8 cellular contexts compared by ENCODE assay signal in the genomic region with DNA sequence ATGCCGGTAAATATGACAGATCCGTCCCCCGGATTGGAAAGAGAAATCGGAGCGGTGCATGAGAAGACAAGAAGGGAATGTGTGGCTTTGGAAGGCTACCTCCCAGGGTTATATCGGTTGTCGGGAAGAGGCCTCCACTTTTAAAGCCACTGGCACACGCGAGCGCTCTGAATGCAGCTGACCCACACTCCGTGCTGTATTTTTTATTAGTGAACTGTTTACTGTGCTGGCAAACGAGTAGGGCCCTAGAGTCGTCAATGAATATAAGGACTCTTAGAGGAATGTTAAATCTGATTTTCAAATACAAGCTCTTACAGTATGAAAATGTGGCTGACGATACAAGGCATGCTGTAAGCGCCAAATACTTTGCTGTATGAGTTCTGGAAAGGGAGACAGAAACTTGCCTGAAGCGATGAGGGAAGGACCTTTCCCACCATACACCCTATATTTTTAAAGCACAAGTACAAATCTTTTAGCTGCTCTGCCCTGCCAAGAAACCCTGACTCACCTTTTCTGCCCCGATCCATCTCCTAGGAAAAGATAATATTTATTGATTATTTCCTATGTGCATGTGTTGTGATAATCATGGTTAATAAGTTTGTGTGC. TPM values are rescaled to one million over a fixed set of nuclear protein-coding genes. Genes with fewer than 3 reads are reported as not detected.
DNase-seq lines count a peak whose midpoint lies in the region; ATAC-seq and TF ChIP-seq lines count a peak whose summit lies in the region.

No MANE protein-coding gene starts in this region.

- H3K27me3 ChIP-seq in Karpas-422 (ENCODE audit: low read length) (no peaks in the 10 kb centered on the region), mesendoderm (ENCODE audit: insufficient read depth, low read length, poor library complexity) (no peaks in the 10 kb centered on the region)

- H4K5ac ChIP-seq in mesendoderm (ENCODE audit: low read length) = no peak overlapping the region

- no peaks in the 10 kb centered on the region for H4K20me1 ChIP-seq in Karpas-422 (ENCODE audit: insufficient read depth, low read depth, low read length)

- H3K4me1 ChIP-seq in Karpas-422 (ENCODE audit: low read length) (peaks cover 34% of the 10 kb centered on the region), mesendoderm (ENCODE audit: control insufficient read depth, low read depth, low read length) (peaks cover 2% of the 10 kb centered on the region)

- peak overlapping the region; percentile 74 for H3K4me2 ChIP-seq in Karpas-422 (ENCODE audit: low read depth, low read length, poor library complexity, severe bottlenecking)
- H3K4me2 ChIP-seq in mesendoderm (ENCODE audit: low read length) = peak overlapping the region; percentile 81

- ATAC-seq in GM18858 (IDR thresholded peaks at IDR 0.05; ENCODE audit: unreplicated experiment) = no peak
- no peak for ATAC-seq in GM21619 (IDR thresholded peaks at IDR 0.05; ENCODE audit: unreplicated experiment)

- DNase-seq in Karpas-422 = no peak
- DNase-seq in choroid plexus epithelial cell (ENCODE audit: low read depth) = peak; percentile 40
- no peak for DNase-seq in mesendoderm
- DNase-seq in D341Med (ENCODE audit: low spot score) = no peak
- DNase-seq in SIG-M5 (lab: John Stamatoyannopoulos, UW) = no peak

- H4K8ac ChIP-seq in mesendoderm (ENCODE audit: low read depth, low read length) = no peak overlapping the region

- no peak overlapping the region for H3K23ac ChIP-seq in mesendoderm (ENCODE audit: low read length)

- no CpG with 5 or more reads among the region's 17 CpGs for WGBS in mesendoderm (ENCODE audit: extremely low coverage, insufficient coverage, low lambda C conversion rate)

- peak overlapping the region; percentile 95 for H3K18ac ChIP-seq in mesendoderm (ENCODE audit: low read length)

- H2BK5ac ChIP-seq in mesendoderm (ENCODE audit: low read length) = no peak overlapping the region

- TF ChIP-seq CTCF in GM12875 (IDR thresholded peaks at IDR 0.05; ENCODE audit: borderline replicate concordance, insufficient read depth, low read depth, low read length) (no peak), choroid plexus epithelial cell (conservative IDR thresholded peaks at IDR 0.05; ENCODE audit: low read depth, low read length) (no peak)

- no peak overlapping the region for H2BK120ac ChIP-seq in mesendoderm (ENCODE audit: low read depth, low read length)

- H3K4me3 ChIP-seq in GM12875 (ENCODE audit: low read depth, low read length) = peak overlapping the region; percentile 62
- peak overlapping the region; percentile 84 for H3K4me3 ChIP-seq in Karpas-422 (ENCODE audit: low read length)
- H3K4me3 ChIP-seq in choroid plexus epithelial cell (ENCODE audit: low read depth, low read length) = peak overlapping the region; percentile 77
- H3K4me3 ChIP-seq in mesendoderm (ENCODE audit: low read length) = peak overlapping the region; percentile 83

- H3K56ac ChIP-seq in mesendoderm (ENCODE audit: low read length) = peak overlapping the region; percentile 94

- H3K36me3 ChIP-seq in Karpas-422 (ENCODE audit: insufficient read depth, low read length) (no peaks in the 10 kb centered on the region), mesendoderm (ENCODE audit: control insufficient read depth, insufficient read depth, low read length) (no peaks in the 10 kb centered on the region)

- peak overlapping the region; percentile 95 for H2AFZ ChIP-seq in Karpas-422 (ENCODE audit: low read length)

- no peaks in the 10 kb centered on the region for H3K9me3 ChIP-seq in Karpas-422 (ENCODE audit: low read length)

- no peak overlapping the region for H2BK15ac ChIP-seq in mesendoderm (replicated peaks; ENCODE audit: low read depth)

- H3K79me2 ChIP-seq in Karpas-422 (ENCODE audit: low read length) (0 out of 2 replicates have a peak, but pooled peaks cover 3% of the 10 kb centered on the region), mesendoderm (ENCODE audit: control insufficient read depth, insufficient read depth, low read length) (peaks cover 11% of the 10 kb centered on the region)

- no peak overlapping the region for H3K4ac ChIP-seq in mesendoderm (ENCODE audit: low read depth, low read length)

- H3K9ac ChIP-seq in Karpas-422 (ENCODE audit: low read length) (peak overlapping the region; percentile 80), mesendoderm (ENCODE audit: low read length) (peak overlapping the region; percentile 85)

- H2AK5ac ChIP-seq in mesendoderm (ENCODE audit: low read length) = no peak overlapping the region

- H3K9me2 ChIP-seq in Karpas-422 (replicated peaks; ENCODE audit: insufficient read depth, low read length) = no peaks in the 10 kb centered on the region

- H3K27ac ChIP-seq in Karpas-422 (ENCODE audit: low read length) (no peak overlapping the region), mesendoderm (ENCODE audit: low read depth, low read length) (peak overlapping the region; percentile 97)

- H3K79me1 ChIP-seq in mesendoderm (ENCODE audit: low read length) = peaks cover 2% of the 10 kb centered on the region

RNA-seq across cellular contexts. Expression of a gene that starts 15.8 kb away (rescaled TPM):
- 25.2 and 26.9 TPM in 2 replicates for total RNA-seq in Karpas-422 (2014; rRNA removed; shearing (Covaris generic); ENCODE audit: low replicate concordance)
- polyA plus RNA-seq in mesendoderm (2013, experiment 1 of 2) = 20.6 TPM
- 20.0 TPM for polyA plus RNA-seq in mesendoderm (2013, experiment 2 of 2)

RNA-seq across cellular contexts. Expression of a gene that starts 17.6 kb away (rescaled TPM):
- total RNA-seq in Karpas-422 (2014; rRNA removed; shearing (Covaris generic); ENCODE audit: low replicate concordance) = 21.2 and 32.4 TPM in 2 replicates
- 73.6 TPM for polyA plus RNA-seq in mesendoderm (2013, experiment 1 of 2)
- polyA plus RNA-seq in mesendoderm (2013, experiment 2 of 2) = 72.9 TPM

RNA-seq across cellular contexts. Expression of a gene that starts 39.7 kb away (rescaled TPM):
- total RNA-seq in Karpas-422 (2014; rRNA removed; shearing (Covaris generic); ENCODE audit: low replicate concordance) = 51.0 and 77.5 TPM in 2 replicates
- not detected for polyA plus RNA-seq in mesendoderm (2013, experiment 1 of 2)
- not detected for polyA plus RNA-seq in mesendoderm (2013, experiment 2 of 2)
